8 cellular contexts compared by ENCODE assay signal in the genomic region with DNA sequence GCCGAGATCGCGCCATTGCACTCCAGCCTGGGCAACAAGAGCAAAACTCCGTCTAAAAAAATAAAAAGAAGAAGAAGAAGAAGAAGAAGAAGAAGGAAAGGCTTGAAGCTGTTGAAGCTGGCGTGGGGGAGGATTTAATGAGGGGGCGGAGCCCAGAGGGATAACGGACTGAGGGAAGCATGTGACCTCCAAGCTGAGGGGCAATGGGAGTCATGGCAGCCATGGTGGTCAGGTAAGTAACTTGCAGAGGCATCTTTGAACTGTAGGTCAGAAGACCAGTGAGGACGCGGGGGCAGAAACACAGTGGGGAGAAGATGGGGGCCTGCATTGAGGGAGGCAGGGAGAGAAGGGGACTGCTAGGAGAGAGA. TPM values are rescaled to one million over a fixed set of nuclear protein-coding genes. Genes with fewer than 3 reads are reported as not detected.
DNase-seq lines count a peak whose midpoint lies in the region; ATAC-seq, FAIRE-seq and TF ChIP-seq lines count a peak whose summit lies in the region.

No MANE protein-coding gene starts in this region.

- H3K4me3 Mint-ChIP-seq in activated T-helper 17 cell treated with anti-CD3 and anti-CD28 coated beads, Interleukin-2, amount 50 U/mL, for 72 hours = peak overlapping the region; percentile 88

- H3K27ac ChIP-seq in keratinocyte (ENCODE audit: control insufficient read depth, insufficient read depth, low read length) (peak overlapping the region; percentile 91), substantia nigra (ENCODE audit: low read depth, low read length, poor library complexity, severe bottlenecking) (no peak overlapping the region)

- peaks cover 8% of the 10 kb centered on the region for H3K36me3 Mint-ChIP-seq in activated T-helper 17 cell treated with anti-CD3 and anti-CD28 coated beads, Interleukin-2, amount 50 U/mL, for 72 hours (ENCODE audit: low read depth)

- H3K4me3 ChIP-seq in keratinocyte (ENCODE audit: control insufficient read depth in 2 of 3, extremely low read depth in 1 of 3, insufficient read depth in 2 of 3, low read depth in 1 of 3, low read length in 3 of 3) = peak overlapping the region; percentile 42 to 77 (median 77)

- H3K27me3 ChIP-seq in keratinocyte (ENCODE audit: control insufficient read depth, extremely low read depth, insufficient read depth, low read length) = no peaks in the 10 kb centered on the region

- H2AFZ ChIP-seq in keratinocyte (ENCODE audit: control insufficient read depth, low read length) = peak overlapping the region; percentile 94

- H3K79me2 ChIP-seq in keratinocyte (ENCODE audit: control insufficient read depth, insufficient read depth, low read length) = no peaks in the 10 kb centered on the region

- H3K4me1 Mint-ChIP-seq in activated T-helper 17 cell treated with anti-CD3 and anti-CD28 coated beads, Interleukin-2, amount 50 U/mL, for 72 hours = peaks cover 14% of the 10 kb centered on the region

- H3K9ac ChIP-seq in keratinocyte (ENCODE audit: control insufficient read depth, extremely low read depth, insufficient read depth, low read length) = peak overlapping the region; percentile 81

- DNase-seq in EH (ENCODE audit: low read depth) (peak; percentile 32), LHCN-M2 (ENCODE audit: low read depth) (peak; percentile 56), keratinocyte (ENCODE audit: low read depth, low spot score) (no peak), substantia nigra (lab: John Stamatoyannopoulos, UW) (no peak), NCI-H1436 treated with DMSO at 0.1 percent for 48 hours (lab: John Stamatoyannopoulos, UW) (no peak)
- no peak for DNase-seq in stimulated activated CD4-positive, alpha-beta T cell treated with anti-CD3 and anti-CD28 coated beads, Interleukin-2, amount 100 ng/mL, for 48 hours

- H3K9me3 ChIP-seq in keratinocyte (ENCODE audit: control insufficient read depth, low read depth, low read length) = no peaks in the 10 kb centered on the region

- H3K4me2 ChIP-seq in keratinocyte (ENCODE audit: control insufficient read depth, extremely low read depth, insufficient read depth, low read depth, low read length) = peak overlapping the region; percentile 97

- no peak for FAIRE-seq in keratinocyte (lab: Jason Lieb, UNC)

- H3K4me1 ChIP-seq in keratinocyte (ENCODE audit: control insufficient read depth, extremely low read depth, insufficient read depth, low read length) = peaks cover 14% of the 10 kb centered on the region

- dilution Hi-C loops in keratinocyte (cut with MboI; ENCODE audit: extremely low pct_ligation_motif_present, low sequenced_read_pairs) = no loop called here

- H4K20me1 ChIP-seq in keratinocyte (ENCODE audit: control insufficient read depth, extremely low read depth, insufficient read depth, low read length) = no peaks in the 10 kb centered on the region

- peaks cover 8% of the 10 kb centered on the region for H3K27me3 Mint-ChIP-seq in activated T-helper 17 cell treated with anti-CD3 and anti-CD28 coated beads, Interleukin-2, amount 50 U/mL, for 72 hours

- no peak for TF ChIP-seq CTCF in keratinocyte (optimal IDR thresholded peaks at IDR 0.05 in 1 of 3, IDR thresholded peaks at IDR 0.05 in 1 of 3, conservative IDR thresholded peaks at IDR 0.05 in 1 of 3; ENCODE audit: extremely low read depth in 1 of 3, insufficient read depth in 2 of 3, low read length in 3 of 3)

- no peaks in the 10 kb centered on the region for H3K36me3 ChIP-seq in keratinocyte (ENCODE audit: control insufficient read depth in 2 of 2, extremely low read depth in 1 of 2, insufficient read depth in 2 of 2, low read length in 2 of 2)

- peak overlapping the region; percentile 99 for H3K27ac Mint-ChIP-seq in activated T-helper 17 cell treated with anti-CD3 and anti-CD28 coated beads, Interleukin-2, amount 50 U/mL, for 72 hours

- H3K9me1 ChIP-seq in keratinocyte (ENCODE audit: control insufficient read depth, extremely low read depth, insufficient read depth, low read length) = no peaks in the 10 kb centered on the region

- H3K9me3 Mint-ChIP-seq in activated T-helper 17 cell treated with anti-CD3 and anti-CD28 coated beads, Interleukin-2, amount 50 U/mL, for 72 hours = no peaks in the 10 kb centered on the region

- ATAC-seq in activated T-helper 17 cell treated with anti-CD3 and anti-CD28 coated beads, Interleukin-2, amount 50 U/mL, for 72 hours (replicated peaks) = peak; percentile 1
- ATAC-seq in GM21619 (IDR thresholded peaks at IDR 0.05; ENCODE audit: unreplicated experiment) = no peak

RNA-seq across cellular contexts. Expression of a gene that starts 13.3 kb away (rescaled TPM):
- 62.9 and 76.3 TPM in 2 replicates for total RNA-seq in LHCN-M2 (2014; rRNA removed)
- polyA plus RNA-seq in LHCN-M2 (2012) = 94.8 TPM
- total RNA-seq in activated T-helper 17 cell treated with anti-CD3 and anti-CD28 coated beads, Interleukin-2, amount 50 U/mL, for 72 hours = 10 to 100 TPM; 18.6 to 56.3 TPM
- polyA plus RNA-seq in keratinocyte = 11.1 to 19.9 TPM (median 11.5 TPM) in 3 replicates
- 0.42 TPM for polyA plus RNA-seq in keratinocyte (2011; ENCODE audit: low read depth)
- polyA plus RNA-seq in keratinocyte (2011; cell fraction: cytosol; rRNA removed) = 4.4 and 26.3 TPM in 2 replicates
- 5.1 and 8.9 TPM in 2 replicates for polyA plus RNA-seq in keratinocyte (2011; cell fraction: nucleus; rRNA removed)
- polyA plus RNA-seq in keratinocyte (2012; ENCODE audit: low replicate concordance) = 8.8 and 35.2 TPM in 2 replicates
- 0.99 to 5.4 TPM (median 1.5 TPM) in 3 replicates for polyA minus RNA-seq in keratinocyte
- 51.8 TPM for polyA minus RNA-seq in keratinocyte (2011; cell fraction: cytosol; rRNA and poly(A)+ RNA removed)
- polyA minus RNA-seq in keratinocyte (2011; cell fraction: nucleus; rRNA and poly(A)+ RNA removed) = 5.1 and 8.3 TPM in 2 replicates

RNA-seq across cellular contexts. Expression of a gene that starts 15.5 kb away (rescaled TPM):
- total RNA-seq in LHCN-M2 (2014; rRNA removed) = 1.0 and 1.9 TPM in 2 replicates
- 9.4 TPM for polyA plus RNA-seq in LHCN-M2 (2012)
- total RNA-seq in activated T-helper 17 cell treated with anti-CD3 and anti-CD28 coated beads, Interleukin-2, amount 50 U/mL, for 72 hours = under 1 TPM; 0.42 to 0.73 TPM
- polyA plus RNA-seq in keratinocyte = 0.42 to 0.81 TPM (median 0.42 TPM) in 3 replicates
- not detected for polyA plus RNA-seq in keratinocyte (2011; ENCODE audit: low read depth)
- polyA plus RNA-seq in keratinocyte (2011; cell fraction: cytosol; rRNA removed) = 0.22 and 1.1 TPM in 2 replicates
- polyA plus RNA-seq in keratinocyte (2011; cell fraction: nucleus; rRNA removed) = 0.34 and 0.44 TPM in 2 replicates
- 0.83 and 1.9 TPM in 2 replicates for polyA plus RNA-seq in keratinocyte (2012; ENCODE audit: low replicate concordance)
- 0.53 to 2.2 TPM in 2 of 3 replicates, not detected in the other for polyA minus RNA-seq in keratinocyte
- 3.3 TPM for polyA minus RNA-seq in keratinocyte (2011; cell fraction: cytosol; rRNA and poly(A)+ RNA removed)
- 0.95 TPM in 1 of 2 replicates, not detected in the other for polyA minus RNA-seq in keratinocyte (2011; cell fraction: nucleus; rRNA and poly(A)+ RNA removed)

Comparison
In these comparisons a context has a peak if more than half of its experiments do, and no peak if none do; other contexts are left out.
1. DNase-seq: peak in EH (single experiment) and LHCN-M2 (single experiment); none in keratinocyte (single experiment), stimulated activated CD4-positive, alpha-beta T cell treated with anti-CD3 and anti-CD28 coated beads, Interleukin-2, amount 100 ng/mL, for 48 hours (0 of 2), substantia nigra (0 of 49) and NCI-H1436 treated with DMSO at 0.1 percent for 48 hours (single experiment).